In the genomic region with DNA sequence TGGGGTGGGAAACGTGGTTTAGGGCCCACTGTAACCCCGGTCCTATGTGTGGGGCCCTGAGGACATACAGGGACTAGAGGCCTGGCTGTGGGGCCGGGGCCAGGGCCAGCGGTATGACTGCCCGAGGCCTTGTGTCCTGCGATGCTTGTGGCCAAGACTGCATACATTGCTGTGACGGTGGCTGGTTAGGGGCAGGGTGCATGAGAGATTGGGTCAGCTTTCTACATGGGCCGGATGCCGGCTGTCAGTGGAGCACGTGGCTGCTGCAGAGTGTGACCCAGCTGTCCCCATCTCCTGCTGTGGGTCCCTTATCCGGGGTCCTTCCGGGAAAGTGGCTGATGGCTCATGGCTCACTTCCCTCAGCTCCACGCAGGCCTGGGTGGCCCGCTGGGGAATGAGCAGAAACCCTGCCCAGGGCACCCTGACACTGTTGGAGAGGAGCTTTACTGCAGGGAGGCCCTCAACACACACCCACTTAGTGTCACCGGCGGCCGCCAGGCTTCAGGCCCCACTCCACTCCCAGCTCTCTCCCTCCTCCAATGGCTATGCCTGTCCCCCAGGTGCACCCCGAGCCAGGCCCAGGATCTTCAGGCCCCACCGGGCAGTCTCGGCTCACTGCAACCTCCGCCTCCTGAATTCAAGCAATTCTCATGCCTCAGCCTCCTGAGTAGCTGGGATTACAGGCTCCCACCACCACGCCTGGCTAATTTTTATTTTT, we compare ENCODE assay signal across 10 cellular contexts. TPM values are rescaled to one million over a fixed set of nuclear protein-coding genes. Genes with fewer than 3 reads are reported as not detected.
DNase-seq lines count a peak whose midpoint lies in the region; ATAC-seq and TF ChIP-seq lines count a peak whose summit lies in the region.
"Had no signal": no experiment of that assay in that cellular context is flagged by ENCODE, and none has a peak within 500 bp of the region (broad histone marks: within the 10 kb centered on the region; RNA-seq: fewer than 3 reads in every experiment).

No MANE protein-coding gene starts in this region.

- no peak overlapping the region for H3K27ac Mint-ChIP-seq in CD14-positive monocyte
- H3K27ac Mint-ChIP-seq in activated T-helper 2 cell treated with anti-CD3 and anti-CD28 coated beads, Interferon-gamma antibody, Interleukin-2, Interleukin-4, amounts not matched to agents 10 μg/mL and 5 μg/mL and 100 μg/mL, durations not matched to agents 14 hours and 24 hours and 36 hours = no peak overlapping the region
- H3K27ac Mint-ChIP-seq in memory B cell = no peak overlapping the region

- intact Hi-C loops in CD14-positive monocyte (cut with micrococcal nuclease) = no loop called here
- intact Hi-C loops in activated T-helper 2 cell treated with anti-CD3 and anti-CD28 coated beads, Interferon-gamma antibody, Interleukin-2, Interleukin-4, amounts not matched to agents 10 μg/mL and 5 μg/mL and 100 μg/mL, durations not matched to agents 14 hours and 24 hours and 36 hours (cut with micrococcal nuclease) = no loop called here

- TF ChIP-seq CTCF in CD14-positive monocyte (IDR thresholded peaks at IDR 0.05) (no peak), GM10266 (IDR thresholded peaks at IDR 0.05; ENCODE audit: control insufficient read depth, insufficient read depth, low read depth, missing control alignments) (no peak)

- H3K9me3 Mint-ChIP-seq in CD14-positive monocyte (peaks cover 0 to 5% (median 4%) of the 10 kb centered on the region in 7 donors), memory B cell (no peaks in the 10 kb centered on the region)
- H3K9me3 Mint-ChIP-seq in activated T-helper 2 cell treated with anti-CD3 and anti-CD28 coated beads, Interferon-gamma antibody, Interleukin-2, Interleukin-4, amounts not matched to agents 10 μg/mL and 5 μg/mL and 100 μg/mL, durations not matched to agents 14 hours and 24 hours and 36 hours = no peaks in the 10 kb centered on the region

- peak overlapping the region; percentile 31 to 51 for H3K4me3 Mint-ChIP-seq in CD14-positive monocyte
- H3K4me3 Mint-ChIP-seq in activated T-helper 2 cell treated with anti-CD3 and anti-CD28 coated beads, Interferon-gamma antibody, Interleukin-2, Interleukin-4, amounts not matched to agents 10 μg/mL and 5 μg/mL and 100 μg/mL, durations not matched to agents 14 hours and 24 hours and 36 hours (ENCODE audit: low read depth) = peak overlapping the region; percentile 20
- peak overlapping the region; percentile 55 for H3K4me3 Mint-ChIP-seq in memory B cell

- no peak for DNase-seq in CD14-positive monocyte (ENCODE audit: low spot score)
- no peak for DNase-seq in activated T-helper 2 cell treated with anti-CD3 and anti-CD28 coated beads, Interferon-gamma antibody, Interleukin-2, Interleukin-4, amounts not matched to agents 10 μg/mL and 5 μg/mL and 100 μg/mL, durations not matched to agents 14 hours and 24 hours and 36 hours (ENCODE audit: low spot score)
- no peak for DNase-seq in memory B cell (ENCODE audit: low spot score in 2 of 2)
- DNase-seq in COLO829 (ENCODE audit: low spot score) = no peak
- DNase-seq in cerebellar cortex (ENCODE audit: low spot score) = no peak
- DNase-seq in GM10266 (ENCODE audit: extremely low spot score) = no peak
- DNase-seq: activated CD4-positive, alpha-beta T cell treated with anti-CD3 and anti-CD28 coated beads for 48 hours; mucosa of descending colon; stimulated activated CD4-positive, alpha-beta T cell treated with anti-CD3 and anti-CD28 coated beads, Interleukin-1b, Interleukin-23, amount 100 ng/mL, for 48 hours; transverse colon had no signal

- no peak for ATAC-seq in memory B cell (ENCODE audit: low read depth)

- H3K36me3 Mint-ChIP-seq in CD14-positive monocyte (no peaks in the 10 kb centered on the region), memory B cell (no peaks in the 10 kb centered on the region)
- H3K36me3 Mint-ChIP-seq in activated T-helper 2 cell treated with anti-CD3 and anti-CD28 coated beads, Interferon-gamma antibody, Interleukin-2, Interleukin-4, amounts not matched to agents 10 μg/mL and 5 μg/mL and 100 μg/mL, durations not matched to agents 14 hours and 24 hours and 36 hours (ENCODE audit: low read depth) = no peaks in the 10 kb centered on the region

- H3K27me3 Mint-ChIP-seq in CD14-positive monocyte (ENCODE audit: low read depth in 3 of 3) = peaks cover 40 to 70% (median 62%) of the 10 kb centered on the region in 3 donors
- H3K27me3 Mint-ChIP-seq in activated T-helper 2 cell treated with anti-CD3 and anti-CD28 coated beads, Interferon-gamma antibody, Interleukin-2, Interleukin-4, amounts not matched to agents 10 μg/mL and 5 μg/mL and 100 μg/mL, durations not matched to agents 14 hours and 24 hours and 36 hours (ENCODE audit: low read depth) = peaks cover 31% of the 10 kb centered on the region
- H3K27me3 Mint-ChIP-seq in memory B cell = peaks cover 17% of the 10 kb centered on the region

- H3K4me1 Mint-ChIP-seq in CD14-positive monocyte (peaks cover 2% of the 10 kb centered on the region), memory B cell (peaks cover 5% of the 10 kb centered on the region)
- H3K4me1 Mint-ChIP-seq in activated T-helper 2 cell treated with anti-CD3 and anti-CD28 coated beads, Interferon-gamma antibody, Interleukin-2, Interleukin-4, amounts not matched to agents 10 μg/mL and 5 μg/mL and 100 μg/mL, durations not matched to agents 14 hours and 24 hours and 36 hours (ENCODE audit: low read depth) = peaks cover 5% of the 10 kb centered on the region

RNA-seq across cellular contexts. Expression of a gene that starts 0.8 kb away (rescaled TPM):
- polyA plus RNA-seq in CD14-positive monocyte = not detected
- total RNA-seq in activated T-helper 2 cell treated with anti-CD3 and anti-CD28 coated beads, Interferon-gamma antibody, Interleukin-2, Interleukin-4, amounts not matched to agents 10 μg/mL and 5 μg/mL and 100 μg/mL, durations not matched to agents 14 hours and 24 hours and 36 hours = 0.30 and 0.46 TPM in 2 replicates

RNA-seq across cellular contexts. Expression of a gene that starts 3.9 kb away (rescaled TPM):
- not detected for polyA plus RNA-seq in CD14-positive monocyte
- total RNA-seq in activated T-helper 2 cell treated with anti-CD3 and anti-CD28 coated beads, Interferon-gamma antibody, Interleukin-2, Interleukin-4, amounts not matched to agents 10 μg/mL and 5 μg/mL and 100 μg/mL, durations not matched to agents 14 hours and 24 hours and 36 hours = 0.82 TPM in 1 of 2 replicates, not detected in the other

RNA-seq across cellular contexts. Expression of a gene that starts 6.4 kb away (rescaled TPM):
- not detected for polyA plus RNA-seq in CD14-positive monocyte
- not detected in 2 replicates for total RNA-seq in activated T-helper 2 cell treated with anti-CD3 and anti-CD28 coated beads, Interferon-gamma antibody, Interleukin-2, Interleukin-4, amounts not matched to agents 10 μg/mL and 5 μg/mL and 100 μg/mL, durations not matched to agents 14 hours and 24 hours and 36 hours

RNA-seq across cellular contexts. Expression of a gene that starts 41.9 kb away (rescaled TPM):
- 10 to 100 TPM; 22.5 to 25.1 TPM for polyA plus RNA-seq in CD14-positive monocyte
- 30.3 TPM in 2 replicates for total RNA-seq in activated T-helper 2 cell treated with anti-CD3 and anti-CD28 coated beads, Interferon-gamma antibody, Interleukin-2, Interleukin-4, amounts not matched to agents 10 μg/mL and 5 μg/mL and 100 μg/mL, durations not matched to agents 14 hours and 24 hours and 36 hours

RNA-seq across cellular contexts. Expression of a gene that starts 47.3 kb away (rescaled TPM):
- polyA plus RNA-seq in CD14-positive monocyte = 1 to 10 TPM; 4.0 to 4.6 TPM
- 91.0 and 93.5 TPM in 2 replicates for total RNA-seq in activated T-helper 2 cell treated with anti-CD3 and anti-CD28 coated beads, Interferon-gamma antibody, Interleukin-2, Interleukin-4, amounts not matched to agents 10 μg/mL and 5 μg/mL and 100 μg/mL, durations not matched to agents 14 hours and 24 hours and 36 hours
